Comparison of ENCODE assay signal across 1 cellular context in genomic region chr11:60563553-60564235, GRCh38.
TF ChIP-seq lines count a peak whose summit lies in the region.

No MANE protein-coding gene starts in this region.

TF ChIP-seq in HCT116, 20 proteins besides CTCF, POLR2A, EP300 and RAD21 (continued from another document):
- TF ChIP-seq ZBTB33 (IDR thresholded peaks at IDR 0.05; ENCODE audit: extremely low read depth, insufficient replicate concordance, low read length), result no peak
